ENCODE assay signal across 2 cellular contexts in the genomic region with DNA sequence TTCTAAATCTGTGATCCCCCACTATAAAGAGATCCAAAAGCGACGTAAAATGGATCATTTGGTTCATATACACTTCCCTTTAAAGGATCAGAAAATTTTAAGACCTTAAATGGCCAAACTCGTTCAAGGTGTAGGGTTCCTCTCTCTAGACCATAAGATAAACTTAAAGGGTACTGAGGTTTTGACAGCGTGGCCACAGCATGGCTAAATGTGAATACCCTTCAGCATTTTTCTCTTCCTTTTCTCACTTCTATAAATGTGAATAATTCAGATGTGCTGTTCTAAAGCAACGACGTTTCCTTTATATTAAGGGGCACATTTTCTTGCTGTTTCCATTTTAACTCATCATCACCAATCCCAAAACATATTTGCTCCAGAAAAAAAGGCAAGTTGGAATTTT.
A peak's percentile ranks its signal among the peaks of the same experiment; 100 is the strongest.
TF ChIP-seq lines count a peak whose summit lies in the region.

No MANE protein-coding gene starts in this region.

TF ChIP-seq in GM12891, 5 proteins besides CTCF, POLR2A, EP300 and RAD21:
- TF ChIP-seq TAF1 (IDR thresholded peaks at IDR 0.05; ENCODE audit: low read depth, low read length) = no peak
- TF ChIP-seq POU2F2 (IDR thresholded peaks at IDR 0.05; ENCODE audit: low read depth, low read length) = no peak
- TF ChIP-seq POLR2AphosphoS5 (IDR thresholded peaks at IDR 0.05; ENCODE audit: low read depth, low read length) = no peak
- TF ChIP-seq PAX5 (IDR thresholded peaks at IDR 0.05; ENCODE audit: insufficient read depth, low read length, severe bottlenecking) = no peak
- peak; percentile 62 for TF ChIP-seq SPI1 (IDR thresholded peaks at IDR 0.05; ENCODE audit: low read depth, low read length)

TF ChIP-seq in GM12878, 131 proteins besides CTCF, POLR2A, EP300 and RAD21 (continues in another document):
- TF ChIP-seq SMAD5 (IDR thresholded peaks at IDR 0.05; ENCODE audit: low read depth) (no peak), BCLAF1 (IDR thresholded peaks at IDR 0.05) (no peak), SMC3 (IDR thresholded peaks at IDR 0.05; ENCODE audit: borderline replicate concordance, low read length) (no peak), TCF12 (IDR thresholded peaks at IDR 0.05; ENCODE audit: low read depth, low read length) (no peak), ZNF24 (IDR thresholded peaks at IDR 0.05) (no peak), CREM (IDR thresholded peaks at IDR 0.05; ENCODE audit: low read depth) (no peak), RCOR1 (conservative IDR thresholded peaks at IDR 0.05; ENCODE audit: low read depth, low read length) (no peak), MEF2B (IDR thresholded peaks at IDR 0.05; ENCODE audit: partially characterized antibody, poor library complexity, severe bottlenecking) (no peak), ASH2L (IDR thresholded peaks at IDR 0.05; ENCODE audit: borderline replicate concordance, low read depth) (no peak), MTA3 (IDR thresholded peaks at IDR 0.05; ENCODE audit: borderline replicate concordance, low read length) (no peak), ZBTB4 (CRISPR knock-in tag; IDR thresholded peaks at IDR 0.05) (no peak), ZNF592 (IDR thresholded peaks at IDR 0.05) (0 out of 2 replicates have a peak, but pooled peaks have one; percentile 3), IKZF2 (IDR thresholded peaks at IDR 0.05) (peak; percentile 39 to 42; a peak in 2 of 4 replicates), RBBP5 (conservative IDR thresholded peaks at IDR 0.05) (no peak), ZNF217 (IDR thresholded peaks at IDR 0.05) (no peak), EZH2 (IDR thresholded peaks at IDR 0.05; ENCODE audit: borderline replicate concordance, control insufficient read depth, low read depth, low read length) (no peak), HDAC2 (IDR thresholded peaks at IDR 0.05) (no peak), SRF (IDR thresholded peaks at IDR 0.05; ENCODE audit: low read depth in 2 of 2, low read length in 2 of 2) (peak in 1 of 2 experiments; percentile 41; a peak in 1 of 4 replicates), PAX8 (IDR thresholded peaks at IDR 0.05) (0 out of 2 replicates have a peak, but pooled peaks have one; percentile 26), RELB (IDR thresholded peaks at IDR 0.05; ENCODE audit: low read depth) (peak; percentile 38; the same call in 1 of the 2 replicates)
- TF ChIP-seq, protein P1, sequence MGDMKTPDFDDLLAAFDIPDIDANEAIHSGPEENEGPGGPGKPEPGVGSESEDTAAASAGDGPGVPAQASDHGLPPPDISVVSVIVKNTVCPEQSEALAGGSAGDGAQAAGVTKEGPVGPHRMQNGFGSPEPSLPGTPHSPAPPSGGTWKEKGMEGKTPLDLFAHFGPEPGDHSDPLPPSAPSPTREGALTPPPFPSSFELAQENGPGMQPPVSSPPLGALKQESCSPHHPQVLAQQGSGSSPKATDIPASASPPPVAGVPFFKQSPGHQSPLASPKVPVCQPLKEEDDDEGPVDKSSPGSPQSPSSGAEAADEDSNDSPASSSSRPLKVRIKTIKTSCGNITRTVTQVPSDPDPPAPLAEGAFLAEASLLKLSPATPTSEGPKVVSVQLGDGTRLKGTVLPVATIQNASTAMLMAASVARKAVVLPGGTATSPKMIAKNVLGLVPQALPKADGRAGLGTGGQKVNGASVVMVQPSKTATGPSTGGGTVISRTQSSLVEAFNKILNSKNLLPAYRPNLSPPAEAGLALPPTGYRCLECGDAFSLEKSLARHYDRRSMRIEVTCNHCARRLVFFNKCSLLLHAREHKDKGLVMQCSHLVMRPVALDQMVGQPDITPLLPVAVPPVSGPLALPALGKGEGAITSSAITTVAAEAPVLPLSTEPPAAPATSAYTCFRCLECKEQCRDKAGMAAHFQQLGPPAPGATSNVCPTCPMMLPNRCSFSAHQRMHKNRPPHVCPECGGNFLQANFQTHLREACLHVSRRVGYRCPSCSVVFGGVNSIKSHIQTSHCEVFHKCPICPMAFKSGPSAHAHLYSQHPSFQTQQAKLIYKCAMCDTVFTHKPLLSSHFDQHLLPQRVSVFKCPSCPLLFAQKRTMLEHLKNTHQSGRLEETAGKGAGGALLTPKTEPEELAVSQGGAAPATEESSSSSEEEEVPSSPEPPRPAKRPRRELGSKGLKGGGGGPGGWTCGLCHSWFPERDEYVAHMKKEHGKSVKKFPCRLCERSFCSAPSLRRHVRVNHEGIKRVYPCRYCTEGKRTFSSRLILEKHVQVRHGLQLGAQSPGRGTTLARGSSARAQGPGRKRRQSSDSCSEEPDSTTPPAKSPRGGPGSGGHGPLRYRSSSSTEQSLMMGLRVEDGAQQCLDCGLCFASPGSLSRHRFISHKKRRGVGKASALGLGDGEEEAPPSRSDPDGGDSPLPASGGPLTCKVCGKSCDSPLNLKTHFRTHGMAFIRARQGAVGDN (IDR thresholded peaks at IDR 0.05) = peak; percentile 75
- TF ChIP-seq, protein P2, sequence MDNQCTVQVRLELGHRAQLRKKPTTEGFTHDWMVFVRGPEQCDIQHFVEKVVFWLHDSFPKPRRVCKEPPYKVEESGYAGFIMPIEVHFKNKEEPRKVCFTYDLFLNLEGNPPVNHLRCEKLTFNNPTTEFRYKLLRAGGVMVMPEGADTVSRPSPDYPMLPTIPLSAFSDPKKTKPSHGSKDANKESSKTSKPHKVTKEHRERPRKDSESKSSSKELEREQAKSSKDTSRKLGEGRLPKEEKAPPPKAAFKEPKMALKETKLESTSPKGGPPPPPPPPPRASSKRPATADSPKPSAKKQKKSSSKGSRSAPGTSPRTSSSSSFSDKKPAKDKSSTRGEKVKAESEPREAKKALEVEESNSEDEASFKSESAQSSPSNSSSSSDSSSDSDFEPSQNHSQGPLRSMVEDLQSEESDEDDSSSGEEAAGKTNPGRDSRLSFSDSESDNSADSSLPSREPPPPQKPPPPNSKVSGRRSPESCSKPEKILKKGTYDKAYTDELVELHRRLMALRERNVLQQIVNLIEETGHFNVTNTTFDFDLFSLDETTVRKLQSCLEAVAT (IDR thresholded peaks at IDR 0.05) = no peak
- TF ChIP-seq, protein P3, sequence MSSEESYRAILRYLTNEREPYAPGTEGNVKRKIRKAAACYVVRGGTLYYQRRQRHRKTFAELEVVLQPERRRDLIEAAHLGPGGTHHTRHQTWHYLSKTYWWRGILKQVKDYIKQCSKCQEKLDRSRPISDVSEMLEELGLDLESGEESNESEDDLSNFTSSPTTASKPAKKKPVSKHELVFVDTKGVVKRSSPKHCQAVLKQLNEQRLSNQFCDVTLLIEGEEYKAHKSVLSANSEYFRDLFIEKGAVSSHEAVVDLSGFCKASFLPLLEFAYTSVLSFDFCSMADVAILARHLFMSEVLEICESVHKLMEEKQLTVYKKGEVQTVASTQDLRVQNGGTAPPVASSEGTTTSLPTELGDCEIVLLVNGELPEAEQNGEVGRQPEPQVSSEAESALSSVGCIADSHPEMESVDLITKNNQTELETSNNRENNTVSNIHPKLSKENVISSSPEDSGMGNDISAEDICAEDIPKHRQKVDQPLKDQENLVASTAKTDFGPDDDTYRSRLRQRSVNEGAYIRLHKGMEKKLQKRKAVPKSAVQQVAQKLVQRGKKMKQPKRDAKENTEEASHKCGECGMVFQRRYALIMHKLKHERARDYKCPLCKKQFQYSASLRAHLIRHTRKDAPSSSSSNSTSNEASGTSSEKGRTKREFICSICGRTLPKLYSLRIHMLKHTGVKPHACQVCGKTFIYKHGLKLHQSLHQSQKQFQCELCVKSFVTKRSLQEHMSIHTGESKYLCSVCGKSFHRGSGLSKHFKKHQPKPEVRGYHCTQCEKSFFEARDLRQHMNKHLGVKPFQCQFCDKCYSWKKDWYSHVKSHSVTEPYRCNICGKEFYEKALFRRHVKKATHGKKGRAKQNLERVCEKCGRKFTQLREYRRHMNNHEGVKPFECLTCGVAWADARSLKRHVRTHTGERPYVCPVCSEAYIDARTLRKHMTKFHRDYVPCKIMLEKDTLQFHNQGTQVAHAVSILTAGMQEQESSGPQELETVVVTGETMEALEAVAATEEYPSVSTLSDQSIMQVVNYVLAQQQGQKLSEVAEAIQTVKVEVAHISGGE (CRISPR knock-in tag; IDR thresholded peaks at IDR 0.05) = no peak
- TF ChIP-seq, protein P4, sequence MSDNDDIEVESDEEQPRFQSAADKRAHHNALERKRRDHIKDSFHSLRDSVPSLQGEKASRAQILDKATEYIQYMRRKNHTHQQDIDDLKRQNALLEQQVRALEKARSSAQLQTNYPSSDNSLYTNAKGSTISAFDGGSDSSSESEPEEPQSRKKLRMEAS (IDR thresholded peaks at IDR 0.05; ENCODE audit: low read depth, low read length) = no peak
- TF ChIP-seq, protein P5, sequence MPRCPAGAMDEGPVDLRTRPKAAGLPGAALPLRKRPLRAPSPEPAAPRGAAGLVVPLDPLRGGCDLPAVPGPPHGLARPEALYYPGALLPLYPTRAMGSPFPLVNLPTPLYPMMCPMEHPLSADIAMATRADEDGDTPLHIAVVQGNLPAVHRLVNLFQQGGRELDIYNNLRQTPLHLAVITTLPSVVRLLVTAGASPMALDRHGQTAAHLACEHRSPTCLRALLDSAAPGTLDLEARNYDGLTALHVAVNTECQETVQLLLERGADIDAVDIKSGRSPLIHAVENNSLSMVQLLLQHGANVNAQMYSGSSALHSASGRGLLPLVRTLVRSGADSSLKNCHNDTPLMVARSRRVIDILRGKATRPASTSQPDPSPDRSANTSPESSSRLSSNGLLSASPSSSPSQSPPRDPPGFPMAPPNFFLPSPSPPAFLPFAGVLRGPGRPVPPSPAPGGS (IDR thresholded peaks at IDR 0.05; ENCODE audit: borderline replicate concordance, insufficient read depth, low read depth, low read length, poor library complexity, severe bottlenecking) = no peak
